Comparison of ENCODE assay signal across 11 cellular contexts in the genomic region with DNA sequence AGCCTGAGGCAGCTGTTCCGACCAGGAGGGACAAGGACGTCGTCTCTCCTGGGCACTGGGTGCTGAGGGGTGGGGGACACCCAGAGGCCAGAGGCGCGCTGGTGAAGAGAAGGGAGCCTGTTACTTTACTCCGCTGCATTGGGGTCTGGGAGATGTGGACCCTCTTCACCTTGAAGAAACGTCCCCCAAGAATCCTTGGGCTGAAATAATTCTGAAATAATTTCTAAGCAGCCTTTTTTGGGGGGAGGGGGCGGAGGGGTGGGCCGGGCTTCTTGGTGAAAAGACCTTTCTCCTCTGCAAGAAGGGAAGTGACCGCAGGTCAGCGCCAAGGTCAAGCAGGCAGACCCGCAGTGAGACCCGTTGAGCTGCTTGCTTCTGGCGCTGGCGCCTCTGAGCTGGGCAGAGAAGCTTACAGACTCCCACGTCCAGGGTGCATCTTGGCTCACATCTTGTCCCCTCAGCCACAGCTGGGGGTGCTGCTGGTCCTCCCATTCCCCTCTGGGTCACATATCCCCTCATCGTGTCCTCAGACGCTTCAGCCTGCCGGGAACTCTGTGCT. TPM values are rescaled to one million over a fixed set of nuclear protein-coding genes. Genes with fewer than 3 reads are reported as not detected.
A peak's percentile ranks its signal among the peaks of the same experiment; 100 is the strongest.
DNase-seq lines count a peak whose midpoint lies in the region; TF ChIP-seq lines count a peak whose summit lies in the region.
"Had no signal": no experiment of that assay in that cellular context is flagged by ENCODE, and none has a peak within 500 bp of the region (broad histone marks: within the 10 kb centered on the region; RNA-seq: fewer than 3 reads in every experiment).

No MANE protein-coding gene starts in this region.

- POLR2A ChIA-PET in HEK293 (lab: Yijun Ruan, JAX): interaction anchor here (1.0 kb wide), 1 partner anchor 368 kb away, joined by 3 read pairs; the partner anchor contains the start of gene ARL6IP1

- TF ChIP-seq CTCF in HEK293 (tag by site-specific recombination; IDR thresholded peaks at IDR 0.05): no peak
- TF ChIP-seq CTCF in retinal pigment epithelial cell (conservative IDR thresholded peaks at IDR 0.05; ENCODE audit: low read depth, low read length): no peak

- DNase-seq in SJCRH30 (peak; percentile 14 to 81), iPS DF 6.9 (ENCODE audit: low read depth, low spot score) (no peak), retinal pigment epithelial cell (ENCODE audit: low read depth) (no peak), activated T-cell treated with anti-CD3 and anti-CD28 coated beads for 4 hours (no peak), midbrain (lab: John Stamatoyannopoulos, UW) (no peak), GM19240 (ENCODE audit: insufficient read length, low spot score) (no peak), LoVo (ENCODE audit: low spot score) (no peak)
- DNase-seq: activated CD4-positive, alpha-beta T cell treated with anti-CD3 and anti-CD28 coated beads, Interleukin-2, amount 50 U/mL, for 1 hour; GDM1 had no signal

- CTCF ChIA-PET in HEK293 (lab: Yijun Ruan, JAX): interaction anchor here (0.5 to 2.8 kb wide), 3 partner anchors 11 to 81 kb away, joined by 3 to 10 read pairs (median 3); no protein-coding TSS in a partner anchor

- H3K27me3 ChIP-seq in SJCRH30 (no peaks in the 10 kb centered on the region), iPS DF 6.9 (ENCODE audit: control insufficient read depth, insufficient read depth, low read length) (peaks cover 6% of the 10 kb centered on the region; the same call in 1 of the 2 replicates)

- H3K27ac ChIP-seq in HEK293 (ENCODE audit: extremely low read depth, low read depth, low read length): no peak overlapping the region
- peak overlapping the region; percentile 79 for H3K27ac ChIP-seq in SJCRH30
- no peak overlapping the region for H3K27ac ChIP-seq in iPS DF 6.9 (ENCODE audit: low read length)
- H3K27ac ChIP-seq: neutrophil had no signal

- no peaks in the 10 kb centered on the region for H3K9me3 ChIP-seq in HEK293 (ENCODE audit: control insufficient read depth, insufficient read depth, low read depth, low read length)
- no peaks in the 10 kb centered on the region for H3K9me3 ChIP-seq in SJCRH30 (replicated peaks)
- no peaks in the 10 kb centered on the region for H3K9me3 ChIP-seq in iPS DF 6.9 (ENCODE audit: control insufficient read depth, insufficient read depth, low read length)
- H3K9me3 ChIP-seq: neutrophil had no signal

- WGBS in iPS DF 6.9 (ENCODE audit: insufficient coverage, insufficient read length): no CpG with 5 or more reads among the region's 19 CpGs

- no peak overlapping the region; the same call in none of the 2 replicates for H3K4me3 ChIP-seq in HEK293 (ENCODE audit: low read depth, low read length)
- peak overlapping the region; percentile 77 for H3K4me3 ChIP-seq in SJCRH30
- peak overlapping the region; percentile 96; the same call in 1 of the 2 replicates for H3K4me3 ChIP-seq in iPS DF 6.9 (ENCODE audit: low read length)
- H3K4me3 ChIP-seq in retinal pigment epithelial cell (ENCODE audit: low read length): peak overlapping the region; percentile 68

- no peaks in the 10 kb centered on the region for H3K36me3 ChIP-seq in HEK293 (ENCODE audit: control insufficient read depth in 2 of 2, insufficient read depth in 1 of 2, low read length in 2 of 2)
- no peaks in the 10 kb centered on the region for H3K36me3 ChIP-seq in SJCRH30
- H3K36me3 ChIP-seq in iPS DF 6.9 (ENCODE audit: control insufficient read depth, insufficient read depth, low read length): no peaks in the 10 kb centered on the region
- H3K36me3 ChIP-seq: neutrophil had no signal

- no peaks in the 10 kb centered on the region for H3K4me1 ChIP-seq in HEK293 (ENCODE audit: control insufficient read depth, insufficient read depth, low read length)
- 0 out of 2 replicates have a peak, but pooled peaks cover 4% of the 10 kb centered on the region for H3K4me1 ChIP-seq in SJCRH30
- peaks cover 2% of the 10 kb centered on the region for H3K4me1 ChIP-seq in iPS DF 6.9 (ENCODE audit: control insufficient read depth, insufficient read depth, low read length)

TF ChIP-seq in HEK293, 187 proteins besides CTCF, POLR2A, EP300 and RAD21:
- TF ChIP-seq ZNF341 (tag by site-specific recombination; IDR thresholded peaks at IDR 0.05; ENCODE audit: low read depth): peak; percentile 4
- TF ChIP-seq, protein P1, sequence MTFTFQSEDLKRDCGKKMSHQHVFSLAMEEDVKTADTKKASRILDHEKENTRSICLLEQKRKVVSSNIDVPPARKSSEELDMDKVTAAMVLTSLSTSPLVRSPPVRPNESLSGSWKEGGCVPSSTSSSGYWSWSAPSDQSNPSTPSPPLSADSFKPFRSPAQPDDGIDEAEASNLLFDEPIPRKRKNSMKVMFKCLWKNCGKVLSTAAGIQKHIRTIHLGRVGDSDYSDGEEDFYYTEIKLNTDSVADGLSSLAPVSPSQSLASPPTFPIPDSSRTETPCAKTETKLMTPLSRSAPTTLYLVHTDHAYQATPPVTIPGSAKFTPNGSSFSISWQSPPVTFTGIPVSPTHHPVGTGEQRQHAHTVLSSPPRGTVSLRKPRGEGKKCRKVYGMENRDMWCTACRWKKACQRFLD (tag by site-specific recombination; IDR thresholded peaks at IDR 0.05): no peak

RNA-seq across cellular contexts. Expression of gene SYT17, which starts 1.1 kb away (rescaled TPM):
- 10.6 and 11.3 TPM in 2 replicates for total RNA-seq in SJCRH30 (2014; rRNA removed; shearing (Covaris generic))

RNA-seq across cellular contexts. Expression of gene ITPRIPL2, which starts 55.4 kb away (rescaled TPM):
- total RNA-seq in SJCRH30 (2014; rRNA removed; shearing (Covaris generic)): 3.5 and 3.6 TPM in 2 replicates

Comparison
In these comparisons a context has a peak if more than half of its experiments do, and no peak if none do; other contexts are left out.
1. DNase-seq: peak in SJCRH30 (2 of 2); none in iPS DF 6.9 (single experiment), retinal pigment epithelial cell (single experiment), activated T-cell treated with anti-CD3 and anti-CD28 coated beads for 4 hours (single experiment), midbrain (single experiment), GM19240 (single experiment) and LoVo (single experiment).